ENCODE assay signal across 8 cellular contexts in genomic region chr3:187714404-187714979, GRCh38. TPM values are rescaled to one million over a fixed set of nuclear protein-coding genes. Genes with fewer than 3 reads are reported as not detected.
A peak's percentile ranks its signal among the peaks of the same experiment; 100 is the strongest.
DNase-seq lines count a peak whose midpoint lies in the region; ATAC-seq and TF ChIP-seq lines count a peak whose summit lies in the region.

No MANE protein-coding gene starts in this region.

- H3K27me3 ChIP-seq in SK-N-SH (ENCODE audit: insufficient read depth), result no peaks in the 10 kb centered on the region; the same call in 1 of the 2 replicates
- no peaks in the 10 kb centered on the region for H3K27me3 ChIP-seq in cardiac muscle cell

- H3K27ac ChIP-seq in SK-N-SH (ENCODE audit: low read depth in 2 of 2, low read length in 1 of 2) (no peak overlapping the region), cardiac muscle cell (no peak overlapping the region)

- TF ChIP-seq CTCF in GM12875 (IDR thresholded peaks at IDR 0.05; ENCODE audit: borderline replicate concordance, insufficient read depth, low read depth, low read length), result peak; percentile 81
- peak; percentile 91 for TF ChIP-seq CTCF in SK-N-SH (IDR thresholded peaks at IDR 0.05)
- TF ChIP-seq CTCF in cardiac muscle cell (IDR thresholded peaks at IDR 0.05; ENCODE audit: low read depth, low read length), result peak; percentile 94
- TF ChIP-seq CTCF in retinal pigment epithelial cell (conservative IDR thresholded peaks at IDR 0.05; ENCODE audit: low read depth, low read length), result peak; percentile 95

- H2AFZ ChIP-seq in SK-N-SH (ENCODE audit: low read depth), result no peak overlapping the region

- no peaks in the 10 kb centered on the region for H3F3A ChIP-seq in SK-N-SH (replicated peaks; ENCODE audit: insufficient read depth)

- ATAC-seq in HG02642 (IDR thresholded peaks at IDR 0.05; ENCODE audit: poor library complexity, unreplicated experiment), result peak; percentile 93

- no peaks in the 10 kb centered on the region for H3K79me2 ChIP-seq in SK-N-SH (ENCODE audit: insufficient read depth)

- H3K4me1 ChIP-seq in SK-N-SH (ENCODE audit: control insufficient read depth in 1 of 2, insufficient read depth in 2 of 2, low read depth in 1 of 2, low read length in 1 of 2), result no peaks in the 10 kb centered on the region
- no peaks in the 10 kb centered on the region for H3K4me1 ChIP-seq in cardiac muscle cell (ENCODE audit: low read depth)

- no peak overlapping the region for H3K4me3 ChIP-seq in GM12875 (ENCODE audit: low read depth, low read length)
- peak overlapping the region in 1 of 2 experiments; percentile 2; a peak in 1 of 4 replicates for H3K4me3 ChIP-seq in SK-N-SH (ENCODE audit: low read depth in 2 of 2, low read length in 1 of 2)
- no peak overlapping the region for H3K4me3 ChIP-seq in cardiac muscle cell
- H3K4me3 ChIP-seq in retinal pigment epithelial cell (ENCODE audit: low read length), result no peak overlapping the region

- no peak overlapping the region for H3K4me2 ChIP-seq in SK-N-SH

- no peaks in the 10 kb centered on the region for H3K27me3 Mint-ChIP-seq in activated naive CD8-positive, alpha-beta T cell treated with anti-CD3 and anti-CD28 coated beads for 36 hours

- DNase-seq in NCI-H128 (lab: John Stamatoyannopoulos, UW; ENCODE audit: unreplicated experiment) (peak; percentile 63), SK-N-SH (peak; percentile 65), cardiac muscle cell (ENCODE audit: low read depth in 1 of 2, low spot score in 1 of 2) (peak; percentile 79 to 81), retinal pigment epithelial cell (ENCODE audit: low read depth) (no peak), mesenteric fat pad (ENCODE audit: low spot score) (no peak)
- peak; percentile 63 for DNase-seq in activated naive CD8-positive, alpha-beta T cell treated with anti-CD3 and anti-CD28 coated beads for 36 hours

- CTCF ChIA-PET in SK-N-SH (lab: Yijun Ruan, JAX), result interaction anchor here (0.6 to 7.6 kb wide), 22 partner anchors 9 to 1521 kb away, joined by 3 to 53 read pairs (median 4); partner anchors contain the start of genes BCL6 and RTP2

- H3K36me3 ChIP-seq in SK-N-SH (replicated peaks in 1 of 2; ENCODE audit: control insufficient read depth in 1 of 2, insufficient read depth in 2 of 2, low read length in 1 of 2) (no peaks in the 10 kb centered on the region), cardiac muscle cell (no peaks in the 10 kb centered on the region)

- POLR2A ChIA-PET in SK-N-SH (lab: Yijun Ruan, JAX), result no interaction called here

- no peak overlapping the region for H3K4me3 Mint-ChIP-seq in activated naive CD8-positive, alpha-beta T cell treated with anti-CD3 and anti-CD28 coated beads for 36 hours

- no peaks in the 10 kb centered on the region for H3K9me2 ChIP-seq in SK-N-SH

- H3K4me1 Mint-ChIP-seq in activated naive CD8-positive, alpha-beta T cell treated with anti-CD3 and anti-CD28 coated beads for 36 hours, result peaks cover 8% of the 10 kb centered on the region

- H3K27ac Mint-ChIP-seq in activated naive CD8-positive, alpha-beta T cell treated with anti-CD3 and anti-CD28 coated beads for 36 hours, result no peak overlapping the region

- H4K20me1 ChIP-seq in SK-N-SH (ENCODE audit: insufficient read depth), result no peaks in the 10 kb centered on the region

- H3K9ac ChIP-seq in SK-N-SH, result no peak overlapping the region

- H3K36me3 Mint-ChIP-seq in activated naive CD8-positive, alpha-beta T cell treated with anti-CD3 and anti-CD28 coated beads for 36 hours, result no peaks in the 10 kb centered on the region

- TF ChIP-seq RAD21 in SK-N-SH (IDR thresholded peaks at IDR 0.05; ENCODE audit: low read length), result peak; percentile 88

- no peaks in the 10 kb centered on the region for H3K9me3 ChIP-seq in SK-N-SH
- no peaks in the 10 kb centered on the region for H3K9me3 ChIP-seq in cardiac muscle cell (ENCODE audit: low read depth)

- 3% methylated on average over 4 of the region's 4 CpGs for WGBS in SK-N-SH (ENCODE audit: low lambda C conversion rate)

- H3K9me3 Mint-ChIP-seq in activated naive CD8-positive, alpha-beta T cell treated with anti-CD3 and anti-CD28 coated beads for 36 hours, result no peaks in the 10 kb centered on the region

- TF ChIP-seq EP300 in SK-N-SH (IDR thresholded peaks at IDR 0.05; ENCODE audit: borderline replicate concordance in 1 of 2, low read depth in 1 of 2, low read length in 1 of 2), result no peak

TF ChIP-seq in SK-N-SH, 30 proteins besides CTCF, POLR2A, EP300 and RAD21:
- TF ChIP-seq SMC3 (IDR thresholded peaks at IDR 0.05; ENCODE audit: low read depth, low read length) (peak; percentile 78), GABPA (IDR thresholded peaks at IDR 0.05; ENCODE audit: low read depth) (no peak)

RNA-seq across cellular contexts. Expression of gene RTP2, which starts 12.1 kb away (rescaled TPM):
- 0.07 TPM in 1 of 2 replicates, not detected in the other for polyA plus RNA-seq in SK-N-SH (2012; rRNA removed)
- polyA plus RNA-seq in SK-N-SH (2012; cell fraction: cytosol; rRNA removed), result not detected in 2 replicates
- polyA plus RNA-seq in SK-N-SH (2012; cell fraction: nucleus; rRNA removed), result not detected in 2 replicates
- total RNA-seq in activated naive CD8-positive, alpha-beta T cell treated with anti-CD3 and anti-CD28 coated beads for 36 hours, result not detected
- not detected in 2 replicates for total RNA-seq in cardiac muscle cell
- not detected in 2 replicates for polyA plus RNA-seq in cardiac muscle cell
- not detected for total RNA-seq in mesenteric fat pad

RNA-seq across cellular contexts. Expression of gene BCL6, which starts 30.8 kb away (rescaled TPM):
- polyA plus RNA-seq in SK-N-SH (2012; rRNA removed), result 13.8 and 14.0 TPM in 2 replicates
- 6.0 and 7.6 TPM in 2 replicates for polyA plus RNA-seq in SK-N-SH (2012; cell fraction: cytosol; rRNA removed)
- polyA plus RNA-seq in SK-N-SH (2012; cell fraction: nucleus; rRNA removed), result 71.7 and 72.8 TPM in 2 replicates
- 1 to 10 TPM; 8.0 to 8.9 TPM for total RNA-seq in activated naive CD8-positive, alpha-beta T cell treated with anti-CD3 and anti-CD28 coated beads for 36 hours
- total RNA-seq in cardiac muscle cell, result 5.7 and 12.7 TPM in 2 replicates
- 3.6 and 4.9 TPM in 2 replicates for polyA plus RNA-seq in cardiac muscle cell
- 255 TPM for total RNA-seq in mesenteric fat pad

RNA-seq across cellular contexts. Expression of gene SST, which starts 44.3 kb away (rescaled TPM):
- not detected in 2 replicates for polyA plus RNA-seq in SK-N-SH (2012; rRNA removed)
- polyA plus RNA-seq in SK-N-SH (2012; cell fraction: cytosol; rRNA removed), result not detected in 2 replicates
- not detected in 2 replicates for polyA plus RNA-seq in SK-N-SH (2012; cell fraction: nucleus; rRNA removed)
- total RNA-seq in activated naive CD8-positive, alpha-beta T cell treated with anti-CD3 and anti-CD28 coated beads for 36 hours, result not detected
- 6.0 and 14.1 TPM in 2 replicates for total RNA-seq in cardiac muscle cell
- 8.3 and 10.1 TPM in 2 replicates for polyA plus RNA-seq in cardiac muscle cell
- not detected for total RNA-seq in mesenteric fat pad

Comparison
In these comparisons a context has a peak if more than half of its experiments do, and no peak if none do; other contexts are left out.
1. DNase-seq: peak in NCI-H128 (single experiment), SK-N-SH (single experiment), activated naive CD8-positive, alpha-beta T cell treated with anti-CD3 and anti-CD28 coated beads for 36 hours (single experiment) and cardiac muscle cell (2 of 2); none in retinal pigment epithelial cell (single experiment) and mesenteric fat pad (single experiment).
2. RNA of gene BCL6, which starts 30.8 kb away (total RNA-seq): 255 TPM in mesenteric fat pad (single experiment); 5.7 to 12.7 TPM in cardiac muscle cell and 8.0 to 8.9 TPM in activated naive CD8-positive, alpha-beta T cell treated with anti-CD3 and anti-CD28 coated beads for 36 hours; every median in the first group is over 10 times any median in the second.
3. Peak in every context shown above with its lines, with median percentiles within 50 percentile points of each other: CTCF ChIP-seq.